Comparison of ENCODE assay signal across 25 cellular contexts in genomic region chr5:103102234-103102633, GRCh38.
"Had no signal": no experiment of that assay in that cellular context is flagged by ENCODE, and none has a peak within 500 bp of the region (broad histone marks: within the 10 kb centered on the region; RNA-seq: fewer than 3 reads in every experiment).

No MANE protein-coding gene starts in this region.

- H3K27ac ChIP-seq: epithelial cell of prostate, esophagus squamous epithelium, gastrocnemius medialis, heart right ventricle, left lung, lower lobe of right lung had no signal

- H3K27me3 ChIP-seq: esophagus squamous epithelium, gastrocnemius medialis, heart right ventricle, left lung had no signal

- H3K4me1 ChIP-seq: esophagus squamous epithelium, gastrocnemius medialis, heart right ventricle, left lung, lower lobe of right lung had no signal

- H3K4me3 ChIP-seq: esophagus squamous epithelium, gastrocnemius medialis, heart right ventricle, left lung, lower lobe of right lung, mucosa of descending colon had no signal

- DNase-seq: cortex of kidney; effector CD8-positive, alpha-beta T cell; effector memory CD8-positive, alpha-beta T cell; endodermal cell; erythroblast; esophagus squamous epithelium; foreskin fibroblast; foreskin melanocyte; gastrocnemius medialis; glutamatergic neuron; head of caudate nucleus; heart right ventricle; hippocampal formation; left cardiac atrium; left lung; left ventricle myocardium superior; lower lobe of right lung; mesenchymal stem cell; mucosa of descending colon; naive B cell had no signal

- H3K9me3 ChIP-seq: esophagus squamous epithelium, gastrocnemius medialis, heart right ventricle, left lung, lower lobe of right lung, mucosa of descending colon had no signal

- ATAC-seq: effector memory CD8-positive, alpha-beta T cell; esophagus mucosa; gastrocnemius medialis; heart right ventricle; left cardiac atrium; left lung; left ventricle myocardium superior; lower lobe of right lung; mucosa of descending colon had no signal

- FAIRE-seq: endometrium, islet of Langerhans, keratinocyte had no signal
